21 cellular contexts compared by ENCODE assay signal in genomic region chr17:32327911-32328310, GRCh38.
"Had no signal": no experiment of that assay in that cellular context is flagged by ENCODE, and none has a peak within 500 bp of the region (broad histone marks: within the 10 kb centered on the region; RNA-seq: fewer than 3 reads in every experiment).

No MANE protein-coding gene starts in this region.

- H3K27me3 Mint-ChIP-seq: naive thymus-derived CD8-positive, alpha-beta T cell; stimulated activated naive CD8-positive, alpha-beta T cell treated with anti-CD3 and anti-CD28 coated beads, Interleukin-15, Interleukin-2, amounts not matched to agents 100 ng/mL and 50 ng/mL, for 24 hours had no signal

- H3K27me3 ChIP-seq: dorsolateral prefrontal cortex, heart left ventricle, neural progenitor cell, pancreas, transverse colon, uterus had no signal

- H3K9me3 ChIP-seq: heart left ventricle, mucosa of descending colon, pancreas, thoracic aorta, transverse colon, uterus had no signal

- H3K4me1 ChIP-seq: pancreas, uterus had no signal

- H3K36me3 ChIP-seq: neural progenitor cell, pancreas, thoracic aorta, transverse colon, uterus had no signal

- ATAC-seq: heart left ventricle; left lobe of liver; mucosa of descending colon; naive thymus-derived CD8-positive, alpha-beta T cell; pancreas; right cardiac atrium; stimulated activated effector memory CD8-positive, alpha-beta T cell treated with anti-CD3 and anti-CD28 coated beads, Interleukin-12 subunit alpha, Interleukin-12 subunit beta, amount 100 ng/mL, for 72 hours had no signal

- H3K27ac ChIP-seq: coronary artery, dorsolateral prefrontal cortex, heart left ventricle, neural progenitor cell, pancreas, thoracic aorta, transverse colon, uterus had no signal

- DNase-seq: dorsolateral prefrontal cortex; effector CD8-positive, alpha-beta T cell; heart left ventricle; hippocampal formation; mammary epithelial cell; mucosa of descending colon; naive thymus-derived CD8-positive, alpha-beta T cell; nucleus accumbens; pancreas; right cardiac atrium; stimulated activated CD4-positive, alpha-beta T cell treated with anti-CD3 and anti-CD28 coated beads, Interleukin-4, amount 100 ng/mL, for 1 hour; stimulated activated CD8-positive, alpha-beta memory T cell treated with anti-CD3 and anti-CD28 coated beads, Interleukin-4, amount 100 ng/mL, for 48 hours; transverse colon; uterus had no signal

- H3K4me3 Mint-ChIP-seq: naive thymus-derived CD8-positive, alpha-beta T cell; neural progenitor cell; stimulated activated effector memory CD8-positive, alpha-beta T cell treated with anti-CD3 and anti-CD28 coated beads, Interleukin-12 subunit alpha, Interleukin-12 subunit beta, amount 100 ng/mL, for 72 hours; stimulated activated naive CD8-positive, alpha-beta T cell treated with anti-CD3 and anti-CD28 coated beads, Interleukin-15, Interleukin-2, amounts not matched to agents 100 ng/mL and 50 ng/mL, for 24 hours had no signal

- H3K4me3 ChIP-seq: coronary artery, dorsolateral prefrontal cortex, heart left ventricle, mucosa of descending colon, neural progenitor cell, pancreas, thoracic aorta, transverse colon, uterus had no signal

- H3K27ac Mint-ChIP-seq: naive thymus-derived CD8-positive, alpha-beta T cell; neural progenitor cell; progenitor cell of endocrine pancreas; stimulated activated effector memory CD8-positive, alpha-beta T cell treated with anti-CD3 and anti-CD28 coated beads, Interleukin-12 subunit alpha, Interleukin-12 subunit beta, amount 100 ng/mL, for 72 hours; stimulated activated naive CD8-positive, alpha-beta T cell treated with anti-CD3 and anti-CD28 coated beads, Interleukin-15, Interleukin-2, amounts not matched to agents 100 ng/mL and 50 ng/mL, for 24 hours had no signal

- H3K9me3 Mint-ChIP-seq: naive thymus-derived CD8-positive, alpha-beta T cell; neural progenitor cell; stimulated activated effector memory CD8-positive, alpha-beta T cell treated with anti-CD3 and anti-CD28 coated beads, Interleukin-12 subunit alpha, Interleukin-12 subunit beta, amount 100 ng/mL, for 72 hours; stimulated activated naive CD8-positive, alpha-beta T cell treated with anti-CD3 and anti-CD28 coated beads, Interleukin-15, Interleukin-2, amounts not matched to agents 100 ng/mL and 50 ng/mL, for 24 hours had no signal
